In genomic region chr5:177504086-177505056, GRCh38 we compare ENCODE assay signal across 21 cellular contexts.
"Had no signal": no experiment of that assay in that cellular context is flagged by ENCODE, and none has a peak within 500 bp of the region (broad histone marks: within the 10 kb centered on the region; RNA-seq: fewer than 3 reads in every experiment).

No MANE protein-coding gene starts in this region.

- FAIRE-seq: astrocyte, keratinocyte had no signal

- DNase-seq: activated CD4-positive, alpha-beta T cell treated with anti-CD3 and anti-CD28 coated beads for 36 hours; activated CD4-positive, alpha-beta T cell treated with anti-CD3 and anti-CD28 coated beads, Interleukin-2, amount 50 U/mL, for 4 hours; activated CD8-positive, alpha-beta memory T cell treated with anti-CD3 and anti-CD28 coated beads for 24 hours; activated CD8-positive, alpha-beta memory T cell treated with anti-CD3 and anti-CD28 coated beads, Interleukin-2, amount 50 U/mL, for 4 hours; activated naive CD4-positive, alpha-beta T cell treated with Interleukin-2 at 50 U/mL for 16 hours; activated naive CD8-positive, alpha-beta T cell treated with anti-CD3 and anti-CD28 coated beads for 36 hours; activated T-cell treated with anti-CD3 and anti-CD28 coated beads, Interleukin-2, amount 50 U/mL, for 4 hours; central memory CD4-positive, alpha-beta T cell; effector memory CD4-positive, alpha-beta T cell; foreskin keratinocyte; left colon; sigmoid colon; stimulated activated CD4-positive, alpha-beta T cell treated with anti-CD3 and anti-CD28 coated beads, Interleukin-4, amount 100 ng/mL, for 24 hours; stimulated activated naive CD4-positive, alpha-beta T cell treated with Interleukin-2 at 50 U/mL for 16 hours; T1000 had no signal

- ATAC-seq: activated CD4-positive, alpha-beta T cell treated with anti-CD3 and anti-CD28 coated beads for 36 hours; activated T-cell treated with anti-CD3 and anti-CD28 coated beads, Interleukin-2, amount 50 U/mL, for 4 hours; foreskin keratinocyte; left colon; WTC11 had no signal

- H3K27me3 ChIP-seq: foreskin keratinocyte, sigmoid colon, tibial artery had no signal

- H3K79me2 ChIP-seq: parathyroid adenoma had no signal

- H3K4me1 ChIP-seq: foreskin keratinocyte had no signal

- H3K36me3 ChIP-seq: sigmoid colon had no signal

- H3K4me2 ChIP-seq: smooth muscle cell had no signal

- H3K4me3 ChIP-seq: sigmoid colon, smooth muscle cell, tibial artery had no signal

- H3K9ac ChIP-seq: parathyroid adenoma had no signal

- H3K27ac ChIP-seq: foreskin keratinocyte, parathyroid adenoma, sigmoid colon, tibial artery had no signal

- H2AFZ ChIP-seq: parathyroid adenoma had no signal

- H3K9me3 ChIP-seq: sigmoid colon, tibial artery had no signal
